ENCODE assay signal across 22 cellular contexts in genomic region chr6:76790045-76790796, GRCh38.
DNase-seq lines count a peak whose midpoint lies in the region; ATAC-seq, FAIRE-seq and TF ChIP-seq lines count a peak whose summit lies in the region.
"Had no signal": no experiment of that assay in that cellular context is flagged by ENCODE, and none has a peak within 500 bp of the region (broad histone marks: within the 10 kb centered on the region; RNA-seq: fewer than 3 reads in every experiment).

No MANE protein-coding gene starts in this region.

- H3K4me3 ChIP-seq in HEK293 (ENCODE audit: low read depth, low read length) (no peak overlapping the region), duodenal mucosa (ENCODE audit: low read depth in 1 of 2, low read length in 2 of 2) (peak overlapping the region; percentile 2 to 28), mucosa of descending colon (no peak overlapping the region), small intestine (ENCODE audit: low read depth in 1 of 2, low read length in 2 of 2) (no peak overlapping the region)
- H3K4me3 ChIP-seq: BLaER1 treated with 17β-estradiol and CSF1 and Interleukin-3, amounts not matched to agents 10 nM and 100 nM; MG63; PC-9; SJCRH30 had no signal

- WGBS in small intestine, 3 donors, result 22 to 69% (median 34%) methylated on average over 4 of the region's 4 CpGs

- CTCF ChIA-PET in HEK293 (lab: Yijun Ruan, JAX), result no interaction called here

- peak in 2 of 3 donors; percentile 30 to 65 for DNase-seq in mucosa of descending colon
- peak; percentile 97 for DNase-seq in small intestine
- DNase-seq in GM19240 (ENCODE audit: insufficient read length, low spot score), result no peak
- no peak for DNase-seq in NCI-H2196 treated with DMSO at 0.1 percent for 48 hours (lab: John Stamatoyannopoulos, UW; ENCODE audit: unreplicated experiment)
- no peak for DNase-seq in midbrain (lab: John Stamatoyannopoulos, UW)
- no peak for DNase-seq in NAMALWA (ENCODE audit: low spot score)
- DNase-seq: Calu3; CD8-positive, alpha-beta T cell; H9; Karpas-422; MG63; NCI-H1092; NCI-H146; NCI-H2081 treated with DMSO at 0.1 percent for 48 hours; NCI-H510A; PC-9; SJCRH30 had no signal

- FAIRE-seq in small intestine (lab: Jason Lieb, UNC), result peak; percentile 95
- FAIRE-seq: HTR-8/SVneo had no signal

- H3K27ac ChIP-seq in HEK293 (ENCODE audit: extremely low read depth, low read depth, low read length), result no peak overlapping the region
- peak overlapping the region; percentile 24 for H3K27ac ChIP-seq in duodenal mucosa (ENCODE audit: low read depth, low read length)
- H3K27ac ChIP-seq in small intestine (ENCODE audit: low read depth in 1 of 2, low read length in 1 of 2), result peak overlapping the region; percentile 53 to 91
- H3K27ac ChIP-seq: BLaER1 treated with 17β-estradiol and CSF1 and Interleukin-3, amounts not matched to agents 10 nM and 100 nM; HL-60; PC-9; SJCRH30 had no signal

- H3K27me3 ChIP-seq in duodenal mucosa (ENCODE audit: control insufficient read depth in 1 of 2, insufficient read depth in 2 of 2, low read length in 2 of 2) (no peaks in the 10 kb centered on the region), small intestine (ENCODE audit: control insufficient read depth in 2 of 2, insufficient read depth in 2 of 2, low read length in 2 of 2) (no peaks in the 10 kb centered on the region)
- H3K27me3 ChIP-seq: BLaER1 treated with 17β-estradiol and CSF1 and Interleukin-3, amounts not matched to agents 10 nM and 100 nM; MG63; SJCRH30 had no signal

- POLR2A ChIA-PET in HEK293 (lab: Yijun Ruan, JAX), result no interaction called here

- H3K9me3 ChIP-seq in HEK293 (ENCODE audit: control insufficient read depth, insufficient read depth, low read depth, low read length) (no peaks in the 10 kb centered on the region), duodenal mucosa (ENCODE audit: control insufficient read depth in 1 of 2, low read length in 2 of 2) (peaks cover 0 to 7% of the 10 kb centered on the region in 2 donors), mucosa of descending colon (no peaks in the 10 kb centered on the region), small intestine (ENCODE audit: control insufficient read depth, low read depth) (no peaks in the 10 kb centered on the region)
- H3K9me3 ChIP-seq: BLaER1 treated with 17β-estradiol and CSF1 and Interleukin-3, amounts not matched to agents 10 nM and 100 nM; MG63; SJCRH30 had no signal

- TF ChIP-seq CTCF in HEK293 (tag by site-specific recombination; IDR thresholded peaks at IDR 0.05) (no peak), mucosa of descending colon (IDR thresholded peaks at IDR 0.05) (no peak)

- H3K4me1 ChIP-seq in HEK293 (ENCODE audit: control insufficient read depth, insufficient read depth, low read length) (no peaks in the 10 kb centered on the region), duodenal mucosa (ENCODE audit: control insufficient read depth in 1 of 2, insufficient read depth in 2 of 2, low read length in 2 of 2) (peaks cover 12 to 19% of the 10 kb centered on the region in 2 donors), mucosa of descending colon (ENCODE audit: low read depth) (peaks cover 6% of the 10 kb centered on the region), small intestine (ENCODE audit: control insufficient read depth in 2 of 2, insufficient read depth in 1 of 2, low read depth in 1 of 2, low read length in 1 of 2) (peaks cover 0 to 3% of the 10 kb centered on the region in 2 donors)

- H3K36me3 ChIP-seq in HEK293 (ENCODE audit: control insufficient read depth in 2 of 2, insufficient read depth in 1 of 2, low read length in 2 of 2) (no peaks in the 10 kb centered on the region), duodenal mucosa (ENCODE audit: control insufficient read depth in 1 of 2, insufficient read depth in 2 of 2, low read length in 2 of 2) (no peaks in the 10 kb centered on the region), mucosa of descending colon (ENCODE audit: low read depth) (no peaks in the 10 kb centered on the region), small intestine (ENCODE audit: control insufficient read depth in 2 of 2, insufficient read depth in 2 of 2, low read length in 2 of 2) (no peaks in the 10 kb centered on the region)
- H3K36me3 ChIP-seq: BLaER1 treated with 17β-estradiol and CSF1 and Interleukin-3, amounts not matched to agents 10 nM and 100 nM; MG63; SJCRH30 had no signal

- peak; percentile 97 for ATAC-seq in mucosa of descending colon
- ATAC-seq: CD8-positive, alpha-beta T cell had no signal

- intact Hi-C loops in mucosa of descending colon (cut with DNase I, micrococcal nuclease), result no loop called here

- H3K9ac ChIP-seq in duodenal mucosa (ENCODE audit: low read depth in 1 of 2, low read length in 2 of 2), result no peak overlapping the region
- H3K9ac ChIP-seq: BLaER1 treated with 17β-estradiol and CSF1 and Interleukin-3, amounts not matched to agents 10 nM and 100 nM had no signal

TF ChIP-seq in HEK293, 187 proteins besides CTCF, POLR2A, EP300 and RAD21:
- TF ChIP-seq ZNF707 (tag by site-specific recombination; IDR thresholded peaks at IDR 0.05) (no peak), ZNF585B (tag by site-specific recombination; IDR thresholded peaks at IDR 0.05) (peak; percentile 34)

Comparison
In these comparisons a context has a peak if more than half of its experiments do, and no peak if none do; other contexts are left out.
1. H3K4me3 ChIP-seq: peak in duodenal mucosa (2 of 2); none in HEK293 (single experiment), mucosa of descending colon (single experiment) and small intestine (0 of 2).
2. DNase-seq: peak in mucosa of descending colon (2 of 3) and small intestine (single experiment); none in GM19240 (single experiment), NCI-H2196 treated with DMSO at 0.1 percent for 48 hours (single experiment), midbrain (single experiment) and NAMALWA (single experiment).